In genomic region chrX:11867610-11868345, GRCh38 we compare ENCODE assay signal across 1 cellular context.
TF ChIP-seq lines count a peak whose summit lies in the region.

No MANE protein-coding gene starts in this region.

TF ChIP-seq in GM23338, 12 proteins besides CTCF, POLR2A, EP300 and RAD21 (continued from another document):
- TF ChIP-seq REST (IDR thresholded peaks at IDR 0.05; ENCODE audit: unreplicated experiment), result no peak
- no peak for TF ChIP-seq EZH2phosphoT487 (IDR thresholded peaks at IDR 0.05; ENCODE audit: unreplicated experiment)
- no peak for TF ChIP-seq ZNF331 (CRISPR knock-in tag; IDR thresholded peaks at IDR 0.05; ENCODE audit: low read depth)
- TF ChIP-seq, protein P1, sequence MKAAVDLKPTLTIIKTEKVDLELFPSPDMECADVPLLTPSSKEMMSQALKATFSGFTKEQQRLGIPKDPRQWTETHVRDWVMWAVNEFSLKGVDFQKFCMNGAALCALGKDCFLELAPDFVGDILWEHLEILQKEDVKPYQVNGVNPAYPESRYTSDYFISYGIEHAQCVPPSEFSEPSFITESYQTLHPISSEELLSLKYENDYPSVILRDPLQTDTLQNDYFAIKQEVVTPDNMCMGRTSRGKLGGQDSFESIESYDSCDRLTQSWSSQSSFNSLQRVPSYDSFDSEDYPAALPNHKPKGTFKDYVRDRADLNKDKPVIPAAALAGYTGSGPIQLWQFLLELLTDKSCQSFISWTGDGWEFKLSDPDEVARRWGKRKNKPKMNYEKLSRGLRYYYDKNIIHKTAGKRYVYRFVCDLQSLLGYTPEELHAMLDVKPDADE (IDR thresholded peaks at IDR 0.05), result no peak
- TF ChIP-seq NANOG (IDR thresholded peaks at IDR 0.05; ENCODE audit: borderline replicate concordance), result no peak
- TF ChIP-seq, protein P2, sequence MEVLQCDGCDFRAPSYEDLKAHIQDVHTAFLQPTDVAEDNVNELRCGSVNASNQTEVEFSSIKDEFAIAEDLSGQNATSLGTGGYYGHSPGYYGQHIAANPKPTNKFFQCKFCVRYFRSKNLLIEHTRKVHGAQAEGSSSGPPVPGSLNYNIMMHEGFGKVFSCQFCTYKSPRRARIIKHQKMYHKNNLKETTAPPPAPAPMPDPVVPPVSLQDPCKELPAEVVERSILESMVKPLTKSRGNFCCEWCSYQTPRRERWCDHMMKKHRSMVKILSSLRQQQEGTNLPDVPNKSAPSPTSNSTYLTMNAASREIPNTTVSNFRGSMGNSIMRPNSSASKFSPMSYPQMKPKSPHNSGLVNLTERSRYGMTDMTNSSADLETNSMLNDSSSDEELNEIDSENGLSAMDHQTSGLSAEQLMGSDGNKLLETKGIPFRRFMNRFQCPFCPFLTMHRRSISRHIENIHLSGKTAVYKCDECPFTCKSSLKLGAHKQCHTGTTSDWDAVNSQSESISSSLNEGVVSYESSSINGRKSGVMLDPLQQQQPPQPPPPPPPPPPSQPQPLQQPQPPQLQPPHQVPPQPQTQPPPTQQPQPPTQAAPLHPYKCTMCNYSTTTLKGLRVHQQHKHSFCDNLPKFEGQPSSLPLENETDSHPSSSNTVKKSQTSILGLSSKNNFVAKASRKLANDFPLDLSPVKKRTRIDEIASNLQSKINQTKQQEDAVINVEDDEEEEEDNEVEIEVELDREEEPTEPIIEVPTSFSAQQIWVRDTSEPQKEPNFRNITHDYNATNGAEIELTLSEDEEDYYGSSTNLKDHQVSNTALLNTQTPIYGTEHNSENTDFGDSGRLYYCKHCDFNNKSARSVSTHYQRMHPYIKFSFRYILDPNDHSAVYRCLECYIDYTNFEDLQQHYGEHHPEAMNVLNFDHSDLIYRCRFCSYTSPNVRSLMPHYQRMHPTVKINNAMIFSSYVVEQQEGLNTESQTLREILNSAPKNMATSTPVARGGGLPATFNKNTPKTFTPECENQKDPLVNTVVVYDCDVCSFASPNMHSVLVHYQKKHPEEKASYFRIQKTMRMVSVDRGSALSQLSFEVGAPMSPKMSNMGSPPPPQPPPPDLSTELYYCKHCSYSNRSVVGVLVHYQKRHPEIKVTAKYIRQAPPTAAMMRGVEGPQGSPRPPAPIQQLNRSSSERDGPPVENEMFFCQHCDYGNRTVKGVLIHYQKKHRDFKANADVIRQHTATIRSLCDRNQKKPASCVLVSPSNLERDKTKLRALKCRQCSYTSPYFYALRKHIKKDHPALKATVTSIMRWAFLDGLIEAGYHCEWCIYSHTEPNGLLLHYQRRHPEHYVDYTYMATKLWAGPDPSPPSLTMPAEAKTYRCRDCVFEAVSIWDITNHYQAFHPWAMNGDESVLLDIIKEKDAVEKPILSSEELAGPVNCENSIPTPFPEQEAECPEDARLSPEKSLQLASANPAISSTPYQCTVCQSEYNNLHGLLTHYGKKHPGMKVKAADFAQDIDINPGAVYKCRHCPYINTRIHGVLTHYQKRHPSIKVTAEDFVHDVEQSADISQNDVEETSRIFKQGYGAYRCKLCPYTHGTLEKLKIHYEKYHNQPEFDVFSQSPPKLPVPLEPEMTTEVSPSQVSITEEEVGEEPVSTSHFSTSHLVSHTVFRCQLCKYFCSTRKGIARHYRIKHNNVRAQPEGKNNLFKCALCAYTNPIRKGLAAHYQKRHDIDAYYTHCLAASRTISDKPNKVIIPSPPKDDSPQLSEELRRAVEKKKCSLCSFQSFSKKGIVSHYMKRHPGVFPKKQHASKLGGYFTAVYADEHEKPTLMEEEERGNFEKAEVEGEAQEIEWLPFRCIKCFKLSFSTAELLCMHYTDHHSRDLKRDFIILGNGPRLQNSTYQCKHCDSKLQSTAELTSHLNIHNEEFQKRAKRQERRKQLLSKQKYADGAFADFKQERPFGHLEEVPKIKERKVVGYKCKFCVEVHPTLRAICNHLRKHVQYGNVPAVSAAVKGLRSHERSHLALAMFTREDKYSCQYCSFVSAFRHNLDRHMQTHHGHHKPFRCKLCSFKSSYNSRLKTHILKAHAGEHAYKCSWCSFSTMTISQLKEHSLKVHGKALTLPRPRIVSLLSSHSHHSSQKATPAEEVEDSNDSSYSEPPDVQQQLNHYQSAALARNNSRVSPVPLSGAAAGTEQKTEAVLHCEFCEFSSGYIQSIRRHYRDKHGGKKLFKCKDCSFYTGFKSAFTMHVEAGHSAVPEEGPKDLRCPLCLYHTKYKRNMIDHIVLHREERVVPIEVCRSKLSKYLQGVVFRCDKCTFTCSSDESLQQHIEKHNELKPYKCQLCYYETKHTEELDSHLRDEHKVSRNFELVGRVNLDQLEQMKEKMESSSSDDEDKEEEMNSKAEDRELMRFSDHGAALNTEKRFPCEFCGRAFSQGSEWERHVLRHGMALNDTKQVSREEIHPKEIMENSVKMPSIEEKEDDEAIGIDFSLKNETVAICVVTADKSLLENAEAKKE (CRISPR knock-in tag; IDR thresholded peaks at IDR 0.05), result no peak
- TF ChIP-seq CREB1 (CRISPR knock-in tag; IDR thresholded peaks at IDR 0.05; ENCODE audit: low read depth), result no peak
- no peak for TF ChIP-seq JUNB (IDR thresholded peaks at IDR 0.05; ENCODE audit: unreplicated experiment)
